16 cellular contexts compared by ENCODE assay signal in genomic region chr18:3985664-3986063, GRCh38.
DNase-seq lines count a peak whose midpoint lies in the region; ATAC-seq and TF ChIP-seq lines count a peak whose summit lies in the region.
"Had no signal": no experiment of that assay in that cellular context is flagged by ENCODE, and none has a peak within 500 bp of the region (broad histone marks: within the 10 kb centered on the region; RNA-seq: fewer than 3 reads in every experiment).

No MANE protein-coding gene starts in this region.

- peaks cover 27% of the 10 kb centered on the region for H3K4me1 ChIP-seq in HEK293 (ENCODE audit: control insufficient read depth, insufficient read depth, low read length)

- H3K4me3 ChIP-seq in AG09309 (ENCODE audit: control insufficient read depth, low read depth, low read length) = no peak overlapping the region
- no peak overlapping the region for H3K4me3 ChIP-seq in HEK293 (ENCODE audit: low read depth, low read length)
- H3K4me3 ChIP-seq: adrenal gland, dorsolateral prefrontal cortex had no signal

- no peaks in the 10 kb centered on the region for H3K9me3 ChIP-seq in HEK293 (ENCODE audit: control insufficient read depth, insufficient read depth, low read depth, low read length)
- H3K9me3 ChIP-seq: adrenal gland had no signal

- DNase-seq in AG09309 (ENCODE audit: low read depth) = peak; percentile 52
- peak; percentile 90 for DNase-seq in amniotic epithelial cell (ENCODE audit: low read depth)
- DNase-seq in foreskin melanocyte = peak; percentile 51
- no peak for DNase-seq in cerebellar cortex (ENCODE audit: low spot score)
- DNase-seq in glomerular visceral epithelial cell (ENCODE audit: extremely low spot score) = no peak
- no peak for DNase-seq in NCI-H1105 (lab: John Stamatoyannopoulos, UW)
- DNase-seq: activated T-cell treated with anti-CD3 and anti-CD28 coated beads, Interleukin-2, amount 50 U/mL, for 24 hours; adrenal gland; dorsolateral prefrontal cortex; glutamatergic neuron; NCI-H1930; SW 1271 had no signal

- CTCF ChIA-PET in HEK293 (lab: Yijun Ruan, JAX) = interaction anchor here (0.7 to 6.3 kb wide), 5 partner anchors 9 to 214 kb away, joined by 3 to 51 read pairs (median 5); no protein-coding TSS in a partner anchor

- POLR2A ChIA-PET in HEK293 (lab: Yijun Ruan, JAX) = interaction anchor here (2.6 kb wide), 1 partner anchor 18 kb away, joined by 5 read pairs; no protein-coding TSS in a partner anchor

- no peaks in the 10 kb centered on the region for H3K36me3 ChIP-seq in HEK293 (ENCODE audit: control insufficient read depth in 2 of 2, insufficient read depth in 1 of 2, low read length in 2 of 2)
- H3K36me3 ChIP-seq: adrenal gland had no signal

- no peak overlapping the region for H3K27ac ChIP-seq in HEK293 (ENCODE audit: extremely low read depth, low read depth, low read length)
- H3K27ac ChIP-seq: adrenal gland had no signal

- ATAC-seq in GM19455 (IDR thresholded peaks at IDR 0.05; ENCODE audit: unreplicated experiment) = no peak
- ATAC-seq: left lobe of liver; natural killer cell treated with Interleukin-12 subunit alpha and Interleukin-12 subunit beta and Interleukin-15 and Interleukin-18, amount 100 ng/mL, for 72 hours had no signal

- peak; percentile 19 for TF ChIP-seq CTCF in AG09309 (IDR thresholded peaks at IDR 0.05; ENCODE audit: control insufficient read depth, insufficient read depth, low read depth, low read length, missing control alignments)
- no peak for TF ChIP-seq CTCF in HEK293 (tag by site-specific recombination; IDR thresholded peaks at IDR 0.05)

TF ChIP-seq in HEK293, 187 proteins besides CTCF, POLR2A, EP300 and RAD21:
- TF ChIP-seq ZNF670 (tag by site-specific recombination; IDR thresholded peaks at IDR 0.05; ENCODE audit: low read depth) (no peak), ZEB2 (tag by site-specific recombination; IDR thresholded peaks at IDR 0.05) (no peak), GLI2 (tag by site-specific recombination; IDR thresholded peaks at IDR 0.05; ENCODE audit: borderline replicate concordance, low read depth) (no peak), ZNF366 (tag by site-specific recombination; conservative IDR thresholded peaks at IDR 0.05) (0 out of 2 replicates have a peak, but pooled peaks have one; percentile 11), KLF7 (tag by site-specific recombination; IDR thresholded peaks at IDR 0.05; ENCODE audit: borderline replicate concordance) (no peak), SP7 (tag by site-specific recombination; IDR thresholded peaks at IDR 0.05) (0 out of 2 replicates have a peak, but pooled peaks have one; percentile 39), ZNF664 (tag by site-specific recombination; IDR thresholded peaks at IDR 0.05) (peak; percentile 57; the same call in 1 of the 2 replicates), ZNF488 (tag by site-specific recombination; IDR thresholded peaks at IDR 0.05) (no peak), YY2 (tag by site-specific recombination; IDR thresholded peaks at IDR 0.05) (no peak), PRDM6 (tag by site-specific recombination; IDR thresholded peaks at IDR 0.05) (peak; percentile 41; the same call in 1 of the 2 replicates), ZNF610 (tag by site-specific recombination; IDR thresholded peaks at IDR 0.05; ENCODE audit: borderline replicate concordance) (no peak), ELK4 (IDR thresholded peaks at IDR 0.05; ENCODE audit: borderline replicate concordance, low read depth, low read length) (no peak)

Comparison
In these comparisons a context has a peak if more than half of its experiments do, and no peak if none do; other contexts are left out.
1. DNase-seq: peak in AG09309 (single experiment), amniotic epithelial cell (single experiment) and foreskin melanocyte (single experiment); none in cerebellar cortex (single experiment), glomerular visceral epithelial cell (single experiment) and NCI-H1105 (single experiment).